ENCODE assay signal across 1 cellular context in the genomic region with DNA sequence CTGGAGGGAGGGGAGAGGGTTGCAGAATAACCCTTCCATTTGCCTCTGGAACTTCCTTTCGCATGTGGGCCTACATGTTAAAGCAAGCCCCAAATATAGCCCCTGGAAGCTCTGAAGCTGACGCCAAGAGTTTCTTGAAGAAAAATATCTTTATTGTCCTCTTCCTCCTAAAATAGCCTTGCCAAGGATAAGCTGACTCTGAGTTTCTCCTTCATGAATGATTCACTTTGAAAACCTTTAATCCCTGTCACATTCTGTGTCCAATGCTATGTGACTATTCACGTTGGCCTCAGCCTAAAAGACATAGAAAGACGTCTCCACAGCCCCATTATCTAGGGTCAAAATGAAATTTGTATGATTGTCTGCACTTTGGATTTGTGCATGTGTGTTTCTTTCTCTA.
TF ChIP-seq lines count a peak whose summit lies in the region.

No MANE protein-coding gene starts in this region.

TF ChIP-seq in K562, 482 proteins besides CTCF, POLR2A, EP300 and RAD21 (continued from another document):
- TF ChIP-seq, protein P1, sequence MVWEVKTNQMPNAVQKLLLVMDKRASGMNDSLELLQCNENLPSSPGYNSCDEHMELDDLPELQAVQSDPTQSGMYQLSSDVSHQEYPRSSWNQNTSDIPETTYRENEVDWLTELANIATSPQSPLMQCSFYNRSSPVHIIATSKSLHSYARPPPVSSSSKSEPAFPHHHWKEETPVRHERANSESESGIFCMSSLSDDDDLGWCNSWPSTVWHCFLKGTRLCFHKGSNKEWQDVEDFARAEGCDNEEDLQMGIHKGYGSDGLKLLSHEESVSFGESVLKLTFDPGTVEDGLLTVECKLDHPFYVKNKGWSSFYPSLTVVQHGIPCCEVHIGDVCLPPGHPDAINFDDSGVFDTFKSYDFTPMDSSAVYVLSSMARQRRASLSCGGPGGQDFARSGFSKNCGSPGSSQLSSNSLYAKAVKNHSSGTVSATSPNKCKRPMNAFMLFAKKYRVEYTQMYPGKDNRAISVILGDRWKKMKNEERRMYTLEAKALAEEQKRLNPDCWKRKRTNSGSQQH (CRISPR knock-in tag; IDR thresholded peaks at IDR 0.05) = no peak
- TF ChIP-seq ZNF695 (CRISPR knock-in tag; IDR thresholded peaks at IDR 0.05) (no peak), BRD9 (IDR thresholded peaks at IDR 0.05; ENCODE audit: low read depth, partially characterized antibody) (no peak), XRCC3 (IDR thresholded peaks at IDR 0.05) (no peak), PPARD (CRISPR knock-in tag; IDR thresholded peaks at IDR 0.05) (no peak), BHLHE40 (IDR thresholded peaks at IDR 0.05; ENCODE audit: low read length) (no peak), C11orf30 (IDR thresholded peaks at IDR 0.05; ENCODE audit: low read depth) (peak; percentile 29; the same call in 1 of the 2 replicates), ELF1 (tag; IDR thresholded peaks at IDR 0.05) (0 out of 2 replicates have a peak, but pooled peaks have one; percentile 31), BRF1 (IDR thresholded peaks at IDR 0.05; ENCODE audit: borderline replicate concordance, extremely low read depth, insufficient read length) (no peak), FOXK1 (CRISPR knock-in tag; IDR thresholded peaks at IDR 0.05; ENCODE audit: borderline replicate concordance) (no peak), HMG20B (CRISPR knock-in tag; IDR thresholded peaks at IDR 0.05) (no peak), TAF15 (IDR thresholded peaks at IDR 0.05; ENCODE audit: low read depth, low read length) (no peak), FOXA1 (IDR thresholded peaks at IDR 0.05; ENCODE audit: borderline replicate concordance) (no peak), ADNP (tag; IDR thresholded peaks at IDR 0.05) (no peak), NRF1 (conservative IDR thresholded peaks at IDR 0.05 in 1 of 2, IDR thresholded peaks at IDR 0.05 in 1 of 2) (no peak), TFAM (CRISPR knock-in tag; conservative IDR thresholded peaks at IDR 0.05) (no peak), ARID1B (IDR thresholded peaks at IDR 0.05) (no peak), CXXC5 (CRISPR knock-in tag; IDR thresholded peaks at IDR 0.05) (0 out of 2 replicates have a peak, but pooled peaks have one; percentile 20), BCOR (IDR thresholded peaks at IDR 0.05) (no peak), PTTG1 (tag; IDR thresholded peaks at IDR 0.05; ENCODE audit: low read depth) (0 out of 2 replicates have a peak, but pooled peaks have one; percentile 27), MTA3 (IDR thresholded peaks at IDR 0.05; ENCODE audit: borderline replicate concordance) (no peak), GATAD2A (IDR thresholded peaks at IDR 0.05) (no peak), ZNF143 (CRISPR knock-in tag; IDR thresholded peaks at IDR 0.05) (no peak), SRF (CRISPR knock-in tag; IDR thresholded peaks at IDR 0.05) (peak in 1 of 2 experiments; percentile 45; a peak in 1 of 4 replicates), TBP (optimal IDR thresholded peaks at IDR 0.05; ENCODE audit: low read depth, low read length) (no peak)
- TF ChIP-seq, protein P2, sequence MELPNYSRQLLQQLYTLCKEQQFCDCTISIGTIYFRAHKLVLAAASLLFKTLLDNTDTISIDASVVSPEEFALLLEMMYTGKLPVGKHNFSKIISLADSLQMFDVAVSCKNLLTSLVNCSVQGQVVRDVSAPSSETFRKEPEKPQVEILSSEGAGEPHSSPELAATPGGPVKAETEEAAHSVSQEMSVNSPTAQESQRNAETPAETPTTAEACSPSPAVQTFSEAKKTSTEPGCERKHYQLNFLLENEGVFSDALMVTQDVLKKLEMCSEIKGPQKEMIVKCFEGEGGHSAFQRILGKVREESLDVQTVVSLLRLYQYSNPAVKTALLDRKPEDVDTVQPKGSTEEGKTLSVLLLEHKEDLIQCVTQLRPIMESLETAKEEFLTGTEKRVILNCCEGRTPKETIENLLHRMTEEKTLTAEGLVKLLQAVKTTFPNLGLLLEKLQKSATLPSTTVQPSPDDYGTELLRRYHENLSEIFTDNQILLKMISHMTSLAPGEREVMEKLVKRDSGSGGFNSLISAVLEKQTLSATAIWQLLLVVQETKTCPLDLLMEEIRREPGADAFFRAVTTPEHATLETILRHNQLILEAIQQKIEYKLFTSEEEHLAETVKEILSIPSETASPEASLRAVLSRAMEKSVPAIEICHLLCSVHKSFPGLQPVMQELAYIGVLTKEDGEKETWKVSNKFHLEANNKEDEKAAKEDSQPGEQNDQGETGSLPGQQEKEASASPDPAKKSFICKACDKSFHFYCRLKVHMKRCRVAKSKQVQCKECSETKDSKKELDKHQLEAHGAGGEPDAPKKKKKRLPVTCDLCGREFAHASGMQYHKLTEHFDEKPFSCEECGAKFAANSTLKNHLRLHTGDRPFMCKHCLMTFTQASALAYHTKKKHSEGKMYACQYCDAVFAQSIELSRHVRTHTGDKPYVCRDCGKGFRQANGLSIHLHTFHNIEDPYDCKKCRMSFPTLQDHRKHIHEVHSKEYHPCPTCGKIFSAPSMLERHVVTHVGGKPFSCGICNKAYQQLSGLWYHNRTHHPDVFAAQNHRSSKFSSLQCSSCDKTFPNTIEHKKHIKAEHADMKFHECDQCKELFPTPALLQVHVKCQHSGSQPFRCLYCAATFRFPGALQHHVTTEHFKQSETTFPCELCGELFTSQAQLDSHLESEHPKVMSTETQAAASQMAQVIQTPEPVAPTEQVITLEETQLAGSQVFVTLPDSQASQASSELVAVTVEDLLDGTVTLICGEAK (IDR thresholded peaks at IDR 0.05) = 0 out of 2 replicates have a peak, but pooled peaks have one; percentile 18
- TF ChIP-seq, protein P2 (CRISPR knock-in tag; IDR thresholded peaks at IDR 0.05) = no peak
- TF ChIP-seq, protein P3, sequence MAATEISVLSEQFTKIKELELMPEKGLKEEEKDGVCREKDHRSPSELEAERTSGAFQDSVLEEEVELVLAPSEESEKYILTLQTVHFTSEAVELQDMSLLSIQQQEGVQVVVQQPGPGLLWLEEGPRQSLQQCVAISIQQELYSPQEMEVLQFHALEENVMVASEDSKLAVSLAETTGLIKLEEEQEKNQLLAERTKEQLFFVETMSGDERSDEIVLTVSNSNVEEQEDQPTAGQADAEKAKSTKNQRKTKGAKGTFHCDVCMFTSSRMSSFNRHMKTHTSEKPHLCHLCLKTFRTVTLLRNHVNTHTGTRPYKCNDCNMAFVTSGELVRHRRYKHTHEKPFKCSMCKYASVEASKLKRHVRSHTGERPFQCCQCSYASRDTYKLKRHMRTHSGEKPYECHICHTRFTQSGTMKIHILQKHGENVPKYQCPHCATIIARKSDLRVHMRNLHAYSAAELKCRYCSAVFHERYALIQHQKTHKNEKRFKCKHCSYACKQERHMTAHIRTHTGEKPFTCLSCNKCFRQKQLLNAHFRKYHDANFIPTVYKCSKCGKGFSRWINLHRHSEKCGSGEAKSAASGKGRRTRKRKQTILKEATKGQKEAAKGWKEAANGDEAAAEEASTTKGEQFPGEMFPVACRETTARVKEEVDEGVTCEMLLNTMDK (IDR thresholded peaks at IDR 0.05; ENCODE audit: borderline replicate concordance, insufficient read depth, low read depth, low read length, poor library complexity, severe bottlenecking) = no peak
- TF ChIP-seq, protein P4, sequence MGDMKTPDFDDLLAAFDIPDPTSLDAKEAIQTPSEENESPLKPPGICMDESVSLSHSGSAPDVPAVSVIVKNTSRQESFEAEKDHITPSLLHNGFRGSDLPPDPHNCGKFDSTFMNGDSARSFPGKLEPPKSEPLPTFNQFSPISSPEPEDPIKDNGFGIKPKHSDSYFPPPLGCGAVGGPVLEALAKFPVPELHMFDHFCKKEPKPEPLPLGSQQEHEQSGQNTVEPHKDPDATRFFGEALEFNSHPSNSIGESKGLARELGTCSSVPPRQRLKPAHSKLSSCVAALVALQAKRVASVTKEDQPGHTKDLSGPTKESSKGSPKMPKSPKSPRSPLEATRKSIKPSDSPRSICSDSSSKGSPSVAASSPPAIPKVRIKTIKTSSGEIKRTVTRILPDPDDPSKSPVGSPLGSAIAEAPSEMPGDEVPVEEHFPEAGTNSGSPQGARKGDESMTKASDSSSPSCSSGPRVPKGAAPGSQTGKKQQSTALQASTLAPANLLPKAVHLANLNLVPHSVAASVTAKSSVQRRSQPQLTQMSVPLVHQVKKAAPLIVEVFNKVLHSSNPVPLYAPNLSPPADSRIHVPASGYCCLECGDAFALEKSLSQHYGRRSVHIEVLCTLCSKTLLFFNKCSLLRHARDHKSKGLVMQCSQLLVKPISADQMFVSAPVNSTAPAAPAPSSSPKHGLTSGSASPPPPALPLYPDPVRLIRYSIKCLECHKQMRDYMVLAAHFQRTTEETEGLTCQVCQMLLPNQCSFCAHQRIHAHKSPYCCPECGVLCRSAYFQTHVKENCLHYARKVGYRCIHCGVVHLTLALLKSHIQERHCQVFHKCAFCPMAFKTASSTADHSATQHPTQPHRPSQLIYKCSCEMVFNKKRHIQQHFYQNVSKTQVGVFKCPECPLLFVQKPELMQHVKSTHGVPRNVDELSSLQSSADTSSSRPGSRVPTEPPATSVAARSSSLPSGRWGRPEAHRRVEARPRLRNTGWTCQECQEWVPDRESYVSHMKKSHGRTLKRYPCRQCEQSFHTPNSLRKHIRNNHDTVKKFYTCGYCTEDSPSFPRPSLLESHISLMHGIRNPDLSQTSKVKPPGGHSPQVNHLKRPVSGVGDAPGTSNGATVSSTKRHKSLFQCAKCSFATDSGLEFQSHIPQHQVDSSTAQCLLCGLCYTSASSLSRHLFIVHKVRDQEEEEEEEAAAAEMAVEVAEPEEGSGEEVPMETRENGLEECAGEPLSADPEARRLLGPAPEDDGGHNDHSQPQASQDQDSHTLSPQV (IDR thresholded peaks at IDR 0.05) = 0 out of 2 replicates have a peak, but pooled peaks have one; percentile 6
- TF ChIP-seq, protein P5, sequence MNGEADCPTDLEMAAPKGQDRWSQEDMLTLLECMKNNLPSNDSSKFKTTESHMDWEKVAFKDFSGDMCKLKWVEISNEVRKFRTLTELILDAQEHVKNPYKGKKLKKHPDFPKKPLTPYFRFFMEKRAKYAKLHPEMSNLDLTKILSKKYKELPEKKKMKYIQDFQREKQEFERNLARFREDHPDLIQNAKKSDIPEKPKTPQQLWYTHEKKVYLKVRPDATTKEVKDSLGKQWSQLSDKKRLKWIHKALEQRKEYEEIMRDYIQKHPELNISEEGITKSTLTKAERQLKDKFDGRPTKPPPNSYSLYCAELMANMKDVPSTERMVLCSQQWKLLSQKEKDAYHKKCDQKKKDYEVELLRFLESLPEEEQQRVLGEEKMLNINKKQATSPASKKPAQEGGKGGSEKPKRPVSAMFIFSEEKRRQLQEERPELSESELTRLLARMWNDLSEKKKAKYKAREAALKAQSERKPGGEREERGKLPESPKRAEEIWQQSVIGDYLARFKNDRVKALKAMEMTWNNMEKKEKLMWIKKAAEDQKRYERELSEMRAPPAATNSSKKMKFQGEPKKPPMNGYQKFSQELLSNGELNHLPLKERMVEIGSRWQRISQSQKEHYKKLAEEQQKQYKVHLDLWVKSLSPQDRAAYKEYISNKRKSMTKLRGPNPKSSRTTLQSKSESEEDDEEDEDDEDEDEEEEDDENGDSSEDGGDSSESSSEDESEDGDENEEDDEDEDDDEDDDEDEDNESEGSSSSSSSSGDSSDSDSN (IDR thresholded peaks at IDR 0.05; ENCODE audit: borderline replicate concordance in 1 of 2, low read depth in 2 of 2, low read length in 2 of 2) = no peak
- TF ChIP-seq, protein P6, sequence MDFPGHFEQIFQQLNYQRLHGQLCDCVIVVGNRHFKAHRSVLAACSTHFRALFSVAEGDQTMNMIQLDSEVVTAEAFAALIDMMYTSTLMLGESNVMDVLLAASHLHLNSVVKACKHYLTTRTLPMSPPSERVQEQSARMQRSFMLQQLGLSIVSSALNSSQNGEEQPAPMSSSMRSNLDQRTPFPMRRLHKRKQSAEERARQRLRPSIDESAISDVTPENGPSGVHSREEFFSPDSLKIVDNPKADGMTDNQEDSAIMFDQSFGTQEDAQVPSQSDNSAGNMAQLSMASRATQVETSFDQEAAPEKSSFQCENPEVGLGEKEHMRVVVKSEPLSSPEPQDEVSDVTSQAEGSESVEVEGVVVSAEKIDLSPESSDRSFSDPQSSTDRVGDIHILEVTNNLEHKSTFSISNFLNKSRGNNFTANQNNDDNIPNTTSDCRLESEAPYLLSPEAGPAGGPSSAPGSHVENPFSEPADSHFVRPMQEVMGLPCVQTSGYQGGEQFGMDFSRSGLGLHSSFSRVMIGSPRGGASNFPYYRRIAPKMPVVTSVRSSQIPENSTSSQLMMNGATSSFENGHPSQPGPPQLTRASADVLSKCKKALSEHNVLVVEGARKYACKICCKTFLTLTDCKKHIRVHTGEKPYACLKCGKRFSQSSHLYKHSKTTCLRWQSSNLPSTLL (IDR thresholded peaks at IDR 0.05) = no peak
